Comparison of ENCODE assay signal across 28 cellular contexts in the genomic region with DNA sequence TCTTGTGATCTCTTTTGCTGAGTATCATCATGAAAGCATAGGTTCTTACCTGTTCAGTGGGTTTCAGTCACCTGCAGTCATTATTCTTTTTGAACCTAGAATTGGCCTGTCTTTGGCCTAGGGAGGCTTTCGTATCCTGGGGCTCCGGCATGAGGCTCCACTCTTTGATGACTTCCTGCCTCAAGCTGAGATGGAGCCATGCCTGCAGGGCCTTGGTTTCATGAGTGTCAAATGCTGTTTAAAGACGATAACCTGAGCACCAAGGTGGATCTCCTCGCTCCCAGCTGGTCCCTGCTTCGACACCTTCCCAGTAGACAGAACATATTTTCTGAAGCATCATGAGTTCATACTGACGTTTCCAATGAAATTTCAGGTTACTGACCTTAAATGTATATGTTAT.
"Had no signal": no experiment of that assay in that cellular context is flagged by ENCODE, and none has a peak within 500 bp of the region (broad histone marks: within the 10 kb centered on the region; RNA-seq: fewer than 3 reads in every experiment).

No MANE protein-coding gene starts in this region.

- H3K4me3 ChIP-seq: left ventricle myocardium inferior, lung, ovary, sigmoid colon, stomach, testis, thyroid gland, transverse colon, upper lobe of right lung, uterus had no signal

- H3K9me3 Mint-ChIP-seq: mesothelial cell of epicardium had no signal

- H3K27ac Mint-ChIP-seq: mesothelial cell of epicardium; natural killer cell treated with Interleukin-12 subunit alpha and Interleukin-12 subunit beta and Interleukin-15 and Interleukin-18, amount 100 ng/mL, for 72 hours; progenitor cell of endocrine pancreas; stimulated activated naive B cell treated with anti-CD40 and anti-IgM and Interleukin-4, amounts not matched to agents 10 μg/mL and 1 μg/mL and 100 μg/mL, for 72 hours had no signal

- H3K27me3 Mint-ChIP-seq: progenitor cell of endocrine pancreas; stimulated activated naive B cell treated with anti-CD40 and anti-IgM and Interleukin-4, amounts not matched to agents 10 μg/mL and 1 μg/mL and 100 μg/mL, for 72 hours had no signal

- H3K27me3 ChIP-seq: ovary, sigmoid colon, stomach, testis, thyroid gland, transverse colon, upper lobe of right lung, uterus had no signal

- DNase-seq: hippocampal formation; kidney; left colon; left ventricle myocardium inferior; mesendoderm; naive thymus-derived CD4-positive, alpha-beta T cell; nucleus accumbens; ovary; retina; right cardiac atrium; sigmoid colon; small intestine; stimulated activated CD4-positive, alpha-beta T cell treated with anti-CD3 and anti-CD28 coated beads, Interleukin-1b, Interleukin-23, amount 100 ng/mL, for 48 hours; stimulated activated CD4-positive, alpha-beta T cell treated with anti-CD3 and anti-CD28 coated beads, Interleukin-2, amount 100 ng/mL, for 48 hours; stimulated activated CD4-positive, alpha-beta T cell treated with anti-CD3 and anti-CD28 coated beads, Interleukin-4, amount 100 ng/mL, for 4 hours; stimulated activated CD8-positive, alpha-beta memory T cell treated with anti-CD3 and anti-CD28 coated beads, Interleukin-4, amount 100 ng/mL, for 48 hours; stimulated activated naive B cell treated with anti-CD40 and anti-IgM and Interleukin-4, amounts not matched to agents 10 μg/mL and 1 μg/mL and 100 μg/mL, for 72 hours; stimulated activated naive CD8-positive, alpha-beta T cell treated with anti-CD3 and anti-CD28 coated beads, Interleukin-15, Interleukin-2, amounts not matched to agents 100 U/mL and 50 U/mL, for 24 hours; stomach; testis; thyroid gland; transverse colon; upper lobe of right lung; uterus had no signal

- H3K36me3 ChIP-seq: left ventricle myocardium inferior, ovary, sigmoid colon, stomach, thyroid gland, transverse colon, upper lobe of right lung, uterus had no signal

- H3K27ac ChIP-seq: left ventricle myocardium inferior, ovary, sigmoid colon, stomach, testis, thyroid gland, transverse colon, upper lobe of right lung, uterus had no signal

- H3K4me1 ChIP-seq: left ventricle myocardium inferior, sigmoid colon, stomach, testis, thyroid gland, transverse colon, upper lobe of right lung, uterus had no signal

- H3K9me3 ChIP-seq: left ventricle myocardium inferior, ovary, sigmoid colon, stomach, testis, thyroid gland, transverse colon, upper lobe of right lung, uterus had no signal

- H3K4me3 Mint-ChIP-seq: mesothelial cell of epicardium; naive thymus-derived CD4-positive, alpha-beta T cell; natural killer cell treated with Interleukin-12 subunit alpha and Interleukin-12 subunit beta and Interleukin-15 and Interleukin-18, amount 100 ng/mL, for 72 hours; stimulated activated naive B cell treated with anti-CD40 and anti-IgM and Interleukin-4, amounts not matched to agents 10 μg/mL and 1 μg/mL and 100 μg/mL, for 72 hours had no signal

- H3K36me3 Mint-ChIP-seq: natural killer cell treated with Interleukin-12 subunit alpha and Interleukin-12 subunit beta and Interleukin-15 and Interleukin-18, amount 100 ng/mL, for 72 hours; stimulated activated naive B cell treated with anti-CD40 and anti-IgM and Interleukin-4, amounts not matched to agents 10 μg/mL and 1 μg/mL and 100 μg/mL, for 72 hours had no signal

- H3K4me1 Mint-ChIP-seq: mesothelial cell of epicardium had no signal
